Comparison of ENCODE assay signal across 8 cellular contexts in genomic region chr6:143059616-143060353, GRCh38. TPM values are rescaled to one million over a fixed set of nuclear protein-coding genes. Genes with fewer than 3 reads are reported as not detected.
DNase-seq lines count a peak whose midpoint lies in the region; ATAC-seq and TF ChIP-seq lines count a peak whose summit lies in the region.

No MANE protein-coding gene starts in this region.

- POLR2A ChIA-PET in HEK293 (lab: Yijun Ruan, JAX), result interaction anchor here (0.6 to 1.7 kb wide), 4 partner anchors 178 to 493 kb away, joined by 3 to 4 read pairs (median 3); partner anchors contain the start of genes ADAT2 and PEX3
- POLR2A ChIA-PET in RWPE1 (lab: Yijun Ruan, JAX; ENCODE audit: low non-redundant PET), result interaction anchor here (0.7 to 1.0 kb wide), 2 partner anchors 114 to 779 kb away, joined by 4 to 5 read pairs; no protein-coding TSS in a partner anchor

- peak; percentile 45 for ATAC-seq in stimulated activated naive CD8-positive, alpha-beta T cell treated with anti-CD3 and anti-CD28 coated beads, Interleukin-15, Interleukin-2, amounts not matched to agents 100 U/mL and 50 U/mL, for 24 hours
- ATAC-seq in HG03045 (IDR thresholded peaks at IDR 0.05; ENCODE audit: unreplicated experiment), result no peak
- no peak for ATAC-seq in GM21381 (IDR thresholded peaks at IDR 0.05; ENCODE audit: unreplicated experiment)

- H3K27me3 ChIP-seq in liver (ENCODE audit: control insufficient read depth in 4 of 4, insufficient read depth in 4 of 4, low read length in 3 of 4), result no peaks in the 10 kb centered on the region

- in situ Hi-C loops in Caki2 (cut with HindIII; ENCODE audit: low pct_unique_long_range_greater_than_20kb, low sequenced_read_pairs), result no loop called here

- TF ChIP-seq CTCF in HEK293 (tag by site-specific recombination; IDR thresholded peaks at IDR 0.05) (no peak), RWPE1 (conservative IDR thresholded peaks at IDR 0.05; ENCODE audit: low read depth) (no peak), liver (IDR thresholded peaks at IDR 0.05; ENCODE audit: low read depth, low read length, missing input control) (no peak)

- H3K27ac ChIP-seq in HEK293 (ENCODE audit: extremely low read depth, low read depth, low read length) (peak overlapping the region; percentile 72; the same call in 1 of the 2 replicates), RWPE1 (peak overlapping the region; percentile 97), liver (ENCODE audit: low read depth in 1 of 2, low read length in 2 of 2) (peak overlapping the region; percentile 100)

- DNase-seq in Caki2 (ENCODE audit: low read depth), result peak; percentile 56
- peak; percentile 87 for DNase-seq in RWPE1 (ENCODE audit: low spot score)
- peak; percentile 13 for DNase-seq in cerebellum (ENCODE audit: low spot score)
- DNase-seq in stimulated activated naive CD8-positive, alpha-beta T cell treated with anti-CD3 and anti-CD28 coated beads, Interleukin-15, Interleukin-2, amounts not matched to agents 100 U/mL and 50 U/mL, for 24 hours, result peak; percentile 22

- peak; percentile 58 to 66 for TF ChIP-seq RAD21 in liver (IDR thresholded peaks at IDR 0.05)

- CTCF ChIA-PET in HEK293 (lab: Yijun Ruan, JAX), result interaction anchor here (0.5 to 1.0 kb wide), 4 partner anchors 12 to 368 kb away, joined by 3 to 5 read pairs (median 4); no protein-coding TSS in a partner anchor
- CTCF ChIA-PET in RWPE1 (lab: Yijun Ruan, JAX), result interaction anchor here (0.8 to 1.1 kb wide), 2 partner anchors 113 to 167 kb away, joined by 3 to 5 read pairs; no protein-coding TSS in a partner anchor

- 2% methylated on average over 8 of the region's 8 CpGs for WGBS in liver

- peak overlapping the region; percentile 42 to 95 for H3K9ac ChIP-seq in liver (ENCODE audit: low read depth in 1 of 2, low read length in 2 of 2)

- H3K36me3 ChIP-seq in HEK293 (ENCODE audit: control insufficient read depth in 2 of 2, insufficient read depth in 1 of 2, low read length in 2 of 2), result no peaks in the 10 kb centered on the region
- H3K36me3 ChIP-seq in liver (ENCODE audit: control insufficient read depth in 4 of 4, insufficient read depth in 3 of 4, low read depth in 1 of 4, low read length in 3 of 4), result no peaks in the 10 kb centered on the region

- H3K4me3 ChIP-seq in HEK293 (ENCODE audit: low read depth, low read length) (peak overlapping the region; percentile 93), liver (ENCODE audit: low read depth in 1 of 3, low read length in 3 of 3) (peak overlapping the region; percentile 65 to 96 (median 66))

- H3K4me1 ChIP-seq in HEK293 (ENCODE audit: control insufficient read depth, insufficient read depth, low read length) (no peaks in the 10 kb centered on the region), liver (ENCODE audit: control insufficient read depth in 4 of 4, insufficient read depth in 4 of 4, low read length in 3 of 4) (peaks cover 4 to 31% (median 17%) of the 10 kb centered on the region in 4 donors)

- H3K9me3 ChIP-seq in HEK293 (ENCODE audit: control insufficient read depth, insufficient read depth, low read depth, low read length) (no peaks in the 10 kb centered on the region), liver (ENCODE audit: control insufficient read depth in 4 of 4, low read length in 3 of 4) (no peaks in the 10 kb centered on the region)

TF ChIP-seq in HEK293, 187 proteins besides CTCF, POLR2A, EP300 and RAD21 (continues in another document):
- TF ChIP-seq ZNF398 (tag by site-specific recombination; IDR thresholded peaks at IDR 0.05), result no peak
- TF ChIP-seq ZNF157 (tag by site-specific recombination; IDR thresholded peaks at IDR 0.05), result no peak
- no peak for TF ChIP-seq KLF17 (tag by site-specific recombination; IDR thresholded peaks at IDR 0.05)
- TF ChIP-seq SCRT2 (tag by site-specific recombination; IDR thresholded peaks at IDR 0.05), result peak; percentile 100
- TF ChIP-seq ZSCAN5A (tag by site-specific recombination; IDR thresholded peaks at IDR 0.05), result no peak
- TF ChIP-seq HOXD13 (CRISPR knock-in tag; IDR thresholded peaks at IDR 0.05; ENCODE audit: borderline replicate concordance), result peak; percentile 71; the same call in 1 of the 2 replicates
- peak; percentile 37; the same call in 1 of the 2 replicates for TF ChIP-seq ZNF335 (tag by site-specific recombination; conservative IDR thresholded peaks at IDR 0.05)

TF ChIP-seq in liver, 16 proteins besides CTCF, POLR2A, EP300 and RAD21:
- peak; percentile 82 for TF ChIP-seq YY1 (IDR thresholded peaks at IDR 0.05)
- peak; percentile 8 to 72 for TF ChIP-seq GABPA (IDR thresholded peaks at IDR 0.05 in 1 of 2, conservative IDR thresholded peaks at IDR 0.05 in 1 of 2)
- TF ChIP-seq HNF4G (IDR thresholded peaks at IDR 0.05), result peak; percentile 9
- peak; percentile 91 for TF ChIP-seq ATF3 (IDR thresholded peaks at IDR 0.05)
- peak in 1 of 2 donors; percentile 88 for TF ChIP-seq EGR1 (IDR thresholded peaks at IDR 0.05; ENCODE audit: low read depth in 2 of 2)
- TF ChIP-seq HNF4A (conservative IDR thresholded peaks at IDR 0.05), result peak; percentile 59 to 75
- peak; percentile 89 for TF ChIP-seq TAF1 (conservative IDR thresholded peaks at IDR 0.05)
- peak; percentile 75 for TF ChIP-seq FOXA2 (IDR thresholded peaks at IDR 0.05)
- TF ChIP-seq MAX (IDR thresholded peaks at IDR 0.05), result peak; percentile 43
- peak; percentile 46 for TF ChIP-seq FOXA1 (IDR thresholded peaks at IDR 0.05)
- TF ChIP-seq ZBTB33 (IDR thresholded peaks at IDR 0.05), result peak; percentile 40
- no peak for TF ChIP-seq NR2F2 (IDR thresholded peaks at IDR 0.05)
- TF ChIP-seq SP1 (IDR thresholded peaks at IDR 0.05), result no peak
- peak; percentile 53 to 73 for TF ChIP-seq RXRA (IDR thresholded peaks at IDR 0.05)
- TF ChIP-seq JUND (IDR thresholded peaks at IDR 0.05), result peak; percentile 78 to 83
- TF ChIP-seq REST (IDR thresholded peaks at IDR 0.05), result peak; percentile 58
TF ChIP-seq in liver: peak in this region for 14.

RNA-seq across cellular contexts. Expression of gene AIG1, which starts 0.9 kb away (rescaled TPM):
- total RNA-seq in Caki2 (2014; rRNA removed; shearing (Covaris generic); ENCODE audit: low replicate concordance), result 56.1 and 76.2 TPM in 2 replicates
- total RNA-seq in cerebellum, result 45.9 TPM
- 100 to 1,000 TPM in 1 of 2 donors, 10 to 100 TPM in 1; 74.8 to 129 TPM for total RNA-seq in liver
- polyA plus RNA-seq in liver, result 100 to 1,000 TPM; 113 to 169 TPM

Comparison
In these comparisons a context has a peak if more than half of its experiments do, and no peak if none do; other contexts are left out.
1. DNase-seq: peak in every context shown above with its lines; median percentile 87 in RWPE1; 56 in Caki2; 22 in stimulated activated naive CD8-positive, alpha-beta T cell treated with anti-CD3 and anti-CD28 coated beads, Interleukin-15, Interleukin-2, amounts not matched to agents 100 U/mL and 50 U/mL, for 24 hours; 13 in cerebellum.